In the genomic region with DNA sequence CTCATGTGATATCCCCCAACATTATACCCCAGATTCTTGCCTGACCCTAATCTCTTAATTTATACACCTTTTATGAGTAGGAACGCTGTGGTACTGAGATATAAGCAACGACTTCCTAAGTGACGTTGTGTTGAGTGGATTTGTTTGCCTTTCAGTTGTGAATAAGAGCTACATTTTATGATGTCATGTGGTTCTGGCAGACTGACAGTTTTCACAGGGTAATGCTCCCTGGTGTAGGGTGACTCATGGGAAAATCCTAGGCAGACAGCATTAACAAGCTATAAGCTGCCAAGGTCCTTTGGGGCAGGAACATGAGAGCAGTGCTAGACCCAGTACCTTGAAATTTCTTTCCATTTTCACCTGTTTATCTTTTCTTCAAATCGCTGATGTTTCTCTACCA, we compare ENCODE assay signal across 8 cellular contexts. TPM values are rescaled to one million over a fixed set of nuclear protein-coding genes. Genes with fewer than 3 reads are reported as not detected.
DNase-seq lines count a peak whose midpoint lies in the region; ATAC-seq, FAIRE-seq and TF ChIP-seq lines count a peak whose summit lies in the region.

No MANE protein-coding gene starts in this region.

- no peak for FAIRE-seq in HepG2 (lab: Jason Lieb, UNC)

- TF ChIP-seq POLR2A in HepG2 (IDR thresholded peaks at IDR 0.05; ENCODE audit: insufficient read depth in 1 of 2, low read depth in 2 of 2, low read length in 2 of 2), result no peak
- no peak for TF ChIP-seq POLR2A in uterus (IDR thresholded peaks at IDR 0.05)
- TF ChIP-seq POLR2A in tibial nerve (IDR thresholded peaks at IDR 0.05), result no peak

- no peak overlapping the region for H2BK5ac ChIP-seq in neuronal stem cell (ENCODE audit: low read length)

- H2BK12ac ChIP-seq in neuronal stem cell (ENCODE audit: low read length), result no peak overlapping the region

- H3K36me3 ChIP-seq in HepG2 (replicated peaks in 1 of 2; ENCODE audit: control insufficient read depth in 1 of 2, insufficient read depth in 2 of 2, low read length in 2 of 2) (no peaks in the 10 kb centered on the region), uterus (no peaks in the 10 kb centered on the region), tibial nerve (no peaks in the 10 kb centered on the region), neuronal stem cell (replicated peaks in 1 of 2; ENCODE audit: control insufficient read depth in 2 of 2, insufficient read depth in 2 of 2, low read length in 2 of 2) (no peaks in the 10 kb centered on the region)

- CTCF ChIA-PET in HepG2 (lab: Yijun Ruan, JAX; ENCODE audit: low intra/inter-chr PET ratio, low total read pairs), result no interaction called here

- H2AFZ ChIP-seq in HepG2 (ENCODE audit: low read length) (no peak overlapping the region), neuronal stem cell (ENCODE audit: low read length) (no peak overlapping the region)

- H3K9me3 Mint-ChIP-seq in activated T-helper 2 cell treated with anti-CD3 and anti-CD28 coated beads, Interferon-gamma antibody, Interleukin-2, Interleukin-4, amounts not matched to agents 10 μg/mL and 5 μg/mL and 100 μg/mL, durations not matched to agents 14 hours and 24 hours and 36 hours, result no peaks in the 10 kb centered on the region

- peak; percentile 15 for DNase-seq in NCI-H82 (lab: John Stamatoyannopoulos, UW)
- no peak for DNase-seq in NCI-H82 treated with DMSO at 0.1 percent for 48 hours (lab: John Stamatoyannopoulos, UW; ENCODE audit: unreplicated experiment)
- DNase-seq in LHCN-M2 (ENCODE audit: low read depth), result peak; percentile 98
- DNase-seq in activated T-helper 2 cell treated with anti-CD3 and anti-CD28 coated beads, Interferon-gamma antibody, Interleukin-2, Interleukin-4, amounts not matched to agents 10 μg/mL and 5 μg/mL and 100 μg/mL, durations not matched to agents 14 hours and 24 hours and 36 hours (ENCODE audit: low spot score), result no peak
- peak; percentile 48 for DNase-seq in HepG2 (ENCODE audit: low spot score)
- no peak for DNase-seq in uterus
- DNase-seq in tibial nerve (ENCODE audit: low spot score in 2 of 2), result no peak
- DNase-seq in neuronal stem cell (ENCODE audit: low spot score), result no peak

- no peak overlapping the region for H3K14ac ChIP-seq in neuronal stem cell (ENCODE audit: low read length)

- WGBS in HepG2 (ENCODE audit: low lambda C conversion rate), result 26% methylated on average over 4 of the region's 4 CpGs
- 37 to 40% methylated on average over 4 of the region's 4 CpGs for WGBS in tibial nerve, 2 donors
- WGBS in neuronal stem cell (ENCODE audit: extremely low coverage in 2 of 2, insufficient read length in 2 of 2, insufficient replicate concordance in 1 of 2), 2 donors, result no CpG with 5 or more reads among the region's 4 CpGs

- TF ChIP-seq RAD21 in HepG2 (CRISPR knock-in tag; IDR thresholded peaks at IDR 0.05), result no peak

- no peak overlapping the region for H2BK120ac ChIP-seq in neuronal stem cell (ENCODE audit: low read depth, low read length)

- H3K27me3 ChIP-seq in HepG2 (ENCODE audit: control insufficient read depth in 1 of 2, insufficient read depth in 2 of 2, low read length in 2 of 2) (no peaks in the 10 kb centered on the region), uterus (no peaks in the 10 kb centered on the region), tibial nerve (no peaks in the 10 kb centered on the region), neuronal stem cell (ENCODE audit: control insufficient read depth in 3 of 3, insufficient read depth in 3 of 3, low read depth in 1 of 3, low read length in 3 of 3) (no peaks in the 10 kb centered on the region)

- no peak overlapping the region for H3K4me2 ChIP-seq in HepG2 (ENCODE audit: low read depth, low read length)
- H3K4me2 ChIP-seq in neuronal stem cell (ENCODE audit: insufficient read depth, low read length, poor library complexity, severe bottlenecking), result no peak overlapping the region

- H3K79me2 ChIP-seq in HepG2 (ENCODE audit: insufficient read depth, low read length), result no peaks in the 10 kb centered on the region

- no peaks in the 10 kb centered on the region for H3K27me3 Mint-ChIP-seq in activated T-helper 2 cell treated with anti-CD3 and anti-CD28 coated beads, Interferon-gamma antibody, Interleukin-2, Interleukin-4, amounts not matched to agents 10 μg/mL and 5 μg/mL and 100 μg/mL, durations not matched to agents 14 hours and 24 hours and 36 hours (ENCODE audit: low read depth)

- peak overlapping the region; percentile 20 for H3K27ac Mint-ChIP-seq in activated T-helper 2 cell treated with anti-CD3 and anti-CD28 coated beads, Interferon-gamma antibody, Interleukin-2, Interleukin-4, amounts not matched to agents 10 μg/mL and 5 μg/mL and 100 μg/mL, durations not matched to agents 14 hours and 24 hours and 36 hours

- H3K79me1 ChIP-seq in neuronal stem cell (ENCODE audit: low read depth, low read length), result no peaks in the 10 kb centered on the region

- no peak overlapping the region for H3K4ac ChIP-seq in neuronal stem cell (ENCODE audit: low read length)

- no peak for TF ChIP-seq CTCF in HepG2 (CRISPR knock-in tag; IDR thresholded peaks at IDR 0.05)
- TF ChIP-seq CTCF in uterus (IDR thresholded peaks at IDR 0.05), result no peak
- no peak for TF ChIP-seq CTCF in tibial nerve (IDR thresholded peaks at IDR 0.05)

- H3K18ac ChIP-seq in neuronal stem cell (ENCODE audit: low read length), result no peak overlapping the region

- no peak overlapping the region for H2BK15ac ChIP-seq in neuronal stem cell (ENCODE audit: low read length)

- peaks cover 32% of the 10 kb centered on the region for H3K4me1 Mint-ChIP-seq in activated T-helper 2 cell treated with anti-CD3 and anti-CD28 coated beads, Interferon-gamma antibody, Interleukin-2, Interleukin-4, amounts not matched to agents 10 μg/mL and 5 μg/mL and 100 μg/mL, durations not matched to agents 14 hours and 24 hours and 36 hours (ENCODE audit: low read depth)

- no peaks in the 10 kb centered on the region for H3K4me1 ChIP-seq in HepG2 (ENCODE audit: insufficient read depth, low read length)
- no peaks in the 10 kb centered on the region for H3K4me1 ChIP-seq in uterus
- peaks cover 0 to 9% (median 0%) of the 10 kb centered on the region in 4 donors for H3K4me1 ChIP-seq in tibial nerve
- peaks cover 7 to 9% of the 10 kb centered on the region in 2 donors for H3K4me1 ChIP-seq in neuronal stem cell (ENCODE audit: control insufficient read depth in 2 of 2, insufficient read depth in 1 of 2, low read depth in 1 of 2, low read length in 2 of 2)

- TF ChIP-seq EP300 in HepG2 (IDR thresholded peaks at IDR 0.05; ENCODE audit: low read depth in 2 of 2, low read length in 2 of 2), result no peak
- TF ChIP-seq EP300 in HepG2 (CRISPR knock-in tag; IDR thresholded peaks at IDR 0.05; ENCODE audit: borderline replicate concordance), result no peak
- no peak for TF ChIP-seq EP300 in tibial nerve (IDR thresholded peaks at IDR 0.05)

- no peak; the same call in 2 of the 3 replicates for ATAC-seq in HepG2

- no peak overlapping the region for H3K4me3 ChIP-seq in HepG2 (replicated peaks in 1 of 3; ENCODE audit: insufficient read depth in 1 of 3, low read depth in 2 of 3, low read length in 3 of 3)
- no peak overlapping the region for H3K4me3 ChIP-seq in uterus
- H3K4me3 ChIP-seq in tibial nerve, result no peak overlapping the region
- H3K4me3 ChIP-seq in neuronal stem cell (ENCODE audit: low read length in 2 of 2), result no peak overlapping the region

- H2AK5ac ChIP-seq in neuronal stem cell (ENCODE audit: low read depth, low read length), result no peak overlapping the region

- H3K27ac ChIP-seq in HepG2 (ENCODE audit: extremely low read length, insufficient read depth, low read length), result no peak overlapping the region
- no peak overlapping the region for H3K27ac ChIP-seq in uterus
- no peak overlapping the region for H3K27ac ChIP-seq in tibial nerve
- H3K27ac ChIP-seq in neuronal stem cell (replicated peaks; ENCODE audit: low read length), result no peak overlapping the region

- H3K23ac ChIP-seq in neuronal stem cell (ENCODE audit: low read depth, low read length, poor library complexity), result no peak overlapping the region

- H4K20me1 ChIP-seq in HepG2 (ENCODE audit: insufficient read depth, low read length), result no peaks in the 10 kb centered on the region

- POLR2A ChIA-PET in HepG2 (lab: Yijun Ruan, JAX), result interaction anchor here (0.7 kb wide), 1 partner anchor 11 kb away, joined by 3 read pairs; a partner anchor contains a TSS

- H3K9me3 ChIP-seq in HepG2 (ENCODE audit: low read length) (no peaks in the 10 kb centered on the region), uterus (no peaks in the 10 kb centered on the region), tibial nerve (no peaks in the 10 kb centered on the region), neuronal stem cell (replicated peaks in 1 of 2; ENCODE audit: control insufficient read depth in 2 of 2, insufficient read depth in 1 of 2, low read depth in 1 of 2, low read length in 2 of 2) (no peaks in the 10 kb centered on the region)

- intact Hi-C loops in activated T-helper 2 cell treated with anti-CD3 and anti-CD28 coated beads, Interferon-gamma antibody, Interleukin-2, Interleukin-4, amounts not matched to agents 10 μg/mL and 5 μg/mL and 100 μg/mL, durations not matched to agents 14 hours and 24 hours and 36 hours (cut with micrococcal nuclease), result no loop called here
- intact Hi-C loops in HepG2 (cut with micrococcal nuclease; ENCODE audit: unreplicated experiment), result no loop called here
- intact Hi-C loops in uterus (cut with DNase I; ENCODE audit: low total_unique reads), result no loop called here

- H4K91ac ChIP-seq in neuronal stem cell (ENCODE audit: low read depth, low read length, poor library complexity), result no peak overlapping the region

- in situ Hi-C loops in HepG2 (cut with HindIII; ENCODE audit: extremely low pct_ligation_motif_present, low pct_unique_long_range_greater_than_20kb), result no loop called here

- no peak overlapping the region for H3K9ac ChIP-seq in HepG2 (ENCODE audit: insufficient read depth, low read depth, low read length)
- no peak overlapping the region for H3K9ac ChIP-seq in neuronal stem cell (ENCODE audit: low read depth, low read length, poor library complexity)

- H3K36me3 Mint-ChIP-seq in activated T-helper 2 cell treated with anti-CD3 and anti-CD28 coated beads, Interferon-gamma antibody, Interleukin-2, Interleukin-4, amounts not matched to agents 10 μg/mL and 5 μg/mL and 100 μg/mL, durations not matched to agents 14 hours and 24 hours and 36 hours (ENCODE audit: low read depth), result peaks cover 25% of the 10 kb centered on the region

- no peak overlapping the region for H4K8ac ChIP-seq in neuronal stem cell (ENCODE audit: low read depth, low read length)

- H3K4me3 Mint-ChIP-seq in activated T-helper 2 cell treated with anti-CD3 and anti-CD28 coated beads, Interferon-gamma antibody, Interleukin-2, Interleukin-4, amounts not matched to agents 10 μg/mL and 5 μg/mL and 100 μg/mL, durations not matched to agents 14 hours and 24 hours and 36 hours (ENCODE audit: low read depth), result no peak overlapping the region

- no TSS peak for BruUV-seq in HepG2 (replicated peaks; lab: Mats Ljungman, UMichigan)

RNA-seq across cellular contexts. Expression of a gene that starts 11.2 kb away (rescaled TPM):
- total RNA-seq in LHCN-M2 (2014; rRNA removed) (6.2 and 6.7 TPM in 2 replicates), HepG2 (2016; rRNA removed; fragmentation: Illumina TruSeq; extraction: Trizol) (1.0 and 1.2 TPM in 2 replicates), uterus (1 to 10 TPM in 2 of 4 donors, under 1 TPM in 2; 0.51 to 4.4 (median 1.5) TPM), tibial nerve (1 to 10 TPM in 3 of 4 donors, under 1 TPM in 1; 0.98 to 8.5 (median 5.6) TPM)
- polyA plus RNA-seq in LHCN-M2 (2012), result 3.5 TPM
- total RNA-seq in activated T-helper 2 cell treated with anti-CD3 and anti-CD28 coated beads, Interferon-gamma antibody, Interleukin-2, Interleukin-4, amounts not matched to agents 10 μg/mL and 5 μg/mL and 100 μg/mL, durations not matched to agents 14 hours and 24 hours and 36 hours, result 11.7 and 13.3 TPM in 2 replicates
- 0.18 and 0.30 TPM in 2 replicates for total RNA-seq in HepG2 (2016; cell fraction: cytosol; rRNA removed; fragmentation: Illumina TruSeq; extraction: Trizol; ENCODE audit: low read depth)
- 0.70 and 1.1 TPM in 2 replicates for total RNA-seq in HepG2 (2016; cell fraction: insoluble cytoplasmic fraction; rRNA removed; fragmentation: Illumina TruSeq; extraction: Trizol)
- total RNA-seq in HepG2 (2016; cell fraction: membrane; rRNA removed; fragmentation: Illumina TruSeq; extraction: Trizol), result 0.55 and 0.62 TPM in 2 replicates
- 1.5 and 1.6 TPM in 2 replicates for total RNA-seq in HepG2 (2016; cell fraction: nucleus; rRNA removed; fragmentation: Illumina TruSeq; extraction: Trizol)
- polyA plus RNA-seq in HepG2 (2011; rRNA removed), result 0.79 and 1.1 TPM in 2 replicates
- polyA plus RNA-seq in HepG2 (2011; cell fraction: cytosol; rRNA removed), result 0.51 and 0.91 TPM in 2 replicates
- 1.0 and 2.3 TPM in 2 replicates for polyA plus RNA-seq in HepG2 (2011; cell fraction: nucleus; rRNA removed)
- polyA plus RNA-seq in HepG2 (2012), result 0.16 and 0.49 TPM in 2 replicates
- 0.14 and 0.20 TPM in 2 replicates for polyA plus RNA-seq in HepG2 (2016; cell fraction: cytosol; fragmentation: Illumina TruSeq; extraction: Trizol; ENCODE audit: low read depth)
- polyA plus RNA-seq in HepG2 (2016; cell fraction: insoluble cytoplasmic fraction; fragmentation: Illumina TruSeq; extraction: Trizol; ENCODE audit: low read depth), result 0.41 and 0.96 TPM in 2 replicates
- polyA plus RNA-seq in HepG2 (2016; cell fraction: membrane; fragmentation: Illumina TruSeq; extraction: Trizol; ENCODE audit: low read depth), result 0.31 and 0.32 TPM in 2 replicates
- 1.1 and 1.3 TPM in 2 replicates for polyA plus RNA-seq in HepG2 (2016; cell fraction: nucleus; fragmentation: Illumina TruSeq; extraction: Trizol; ENCODE audit: insufficient read depth, low read depth)
- polyA minus RNA-seq in HepG2 (2011; rRNA and poly(A)+ RNA removed; ENCODE audit: low replicate concordance), result 0.28 and 8.6 TPM in 2 replicates
- polyA minus RNA-seq in HepG2 (2011; cell fraction: cytosol; rRNA and poly(A)+ RNA removed), result 0.40 and 0.97 TPM in 2 replicates
- polyA minus RNA-seq in HepG2 (2011; cell fraction: nucleus; rRNA and poly(A)+ RNA removed), result 4.0 and 5.2 TPM in 2 replicates
- polyA plus RNA-seq in neuronal stem cell (2013, experiment 1 of 2), result 1.4 TPM
- 1.6 TPM for polyA plus RNA-seq in neuronal stem cell (2013, experiment 2 of 2)

RNA-seq across cellular contexts. Expression of a gene that starts 35.7 kb away (rescaled TPM):
- not detected in 2 replicates for total RNA-seq in LHCN-M2 (2014; rRNA removed)
- 0.30 TPM for polyA plus RNA-seq in LHCN-M2 (2012)
- total RNA-seq in activated T-helper 2 cell treated with anti-CD3 and anti-CD28 coated beads, Interferon-gamma antibody, Interleukin-2, Interleukin-4, amounts not matched to agents 10 μg/mL and 5 μg/mL and 100 μg/mL, durations not matched to agents 14 hours and 24 hours and 36 hours, result 1.6 and 1.9 TPM in 2 replicates
- not detected in 2 replicates for total RNA-seq in HepG2 (2016; rRNA removed; fragmentation: Illumina TruSeq; extraction: Trizol)
- not detected in 2 replicates for total RNA-seq in HepG2 (2016; cell fraction: cytosol; rRNA removed; fragmentation: Illumina TruSeq; extraction: Trizol; ENCODE audit: low read depth)
- total RNA-seq in HepG2 (2016; cell fraction: insoluble cytoplasmic fraction; rRNA removed; fragmentation: Illumina TruSeq; extraction: Trizol), result not detected in 2 replicates
- not detected in 2 replicates for total RNA-seq in HepG2 (2016; cell fraction: membrane; rRNA removed; fragmentation: Illumina TruSeq; extraction: Trizol)
- total RNA-seq in HepG2 (2016; cell fraction: nucleus; rRNA removed; fragmentation: Illumina TruSeq; extraction: Trizol), result not detected in 2 replicates
- polyA plus RNA-seq in HepG2 (2011; rRNA removed), result not detected in 2 replicates
- polyA plus RNA-seq in HepG2 (2011; cell fraction: cytosol; rRNA removed), result 0.05 and 0.07 TPM in 2 replicates
- not detected in 2 replicates for polyA plus RNA-seq in HepG2 (2011; cell fraction: nucleus; rRNA removed)
- not detected in 2 replicates for polyA plus RNA-seq in HepG2 (2012)
- not detected in 2 replicates for polyA plus RNA-seq in HepG2 (2016; cell fraction: cytosol; fragmentation: Illumina TruSeq; extraction: Trizol; ENCODE audit: low read depth)
- polyA plus RNA-seq in HepG2 (2016; cell fraction: insoluble cytoplasmic fraction; fragmentation: Illumina TruSeq; extraction: Trizol; ENCODE audit: low read depth), result not detected in 2 replicates
- not detected in 2 replicates for polyA plus RNA-seq in HepG2 (2016; cell fraction: membrane; fragmentation: Illumina TruSeq; extraction: Trizol; ENCODE audit: low read depth)
- not detected in 2 replicates for polyA plus RNA-seq in HepG2 (2016; cell fraction: nucleus; fragmentation: Illumina TruSeq; extraction: Trizol; ENCODE audit: insufficient read depth, low read depth)
- 0.19 TPM in 1 of 2 replicates, not detected in the other for polyA minus RNA-seq in HepG2 (2011; rRNA and poly(A)+ RNA removed; ENCODE audit: low replicate concordance)
- not detected in 2 replicates for polyA minus RNA-seq in HepG2 (2011; cell fraction: cytosol; rRNA and poly(A)+ RNA removed)
- not detected in 2 replicates for polyA minus RNA-seq in HepG2 (2011; cell fraction: nucleus; rRNA and poly(A)+ RNA removed)
- total RNA-seq in uterus, result under 1 TPM in 1 of 4 donors, not detected in 3; 0.14 TPM
- total RNA-seq in tibial nerve, result 1 to 10 TPM in 1 of 4 donors, under 1 TPM in 1, not detected in 2; under 0.01 to 2.0 TPM
- not detected for polyA plus RNA-seq in neuronal stem cell (2013, experiment 1 of 2)
- polyA plus RNA-seq in neuronal stem cell (2013, experiment 2 of 2), result not detected

Comparison
In these comparisons a context has a peak if more than half of its experiments do, and no peak if none do; other contexts are left out.
1. DNase-seq: peak in NCI-H82 (single experiment), LHCN-M2 (single experiment) and HepG2 (single experiment); none in NCI-H82 treated with DMSO at 0.1 percent for 48 hours (single experiment), activated T-helper 2 cell treated with anti-CD3 and anti-CD28 coated beads, Interferon-gamma antibody, Interleukin-2, Interleukin-4, amounts not matched to agents 10 μg/mL and 5 μg/mL and 100 μg/mL, durations not matched to agents 14 hours and 24 hours and 36 hours (single experiment), uterus (0 of 2), tibial nerve (0 of 2) and neuronal stem cell (single experiment).